Comparison of ENCODE assay signal across 1 cellular context in genomic region chr20:21357851-21358250, GRCh38.
TF ChIP-seq lines count a peak whose summit lies in the region.

No MANE protein-coding gene starts in this region.

TF ChIP-seq in A549, 52 proteins besides CTCF, POLR2A, EP300 and RAD21 (continued from another document):
- TF ChIP-seq REST (IDR thresholded peaks at IDR 0.05) (no peak), GATA3 (IDR thresholded peaks at IDR 0.05; ENCODE audit: borderline replicate concordance) (no peak), HDAC2 (IDR thresholded peaks at IDR 0.05) (no peak), NR3C1 (IDR thresholded peaks at IDR 0.05) (no peak), HOXA7 (CRISPR knock-in tag; IDR thresholded peaks at IDR 0.05) (no peak), ZFP36 (IDR thresholded peaks at IDR 0.05; ENCODE audit: borderline replicate concordance, partially characterized antibody) (no peak), MAX (IDR thresholded peaks at IDR 0.05) (no peak)
